In genomic region chr7:101960985-101961708, GRCh38 we compare ENCODE assay signal across 2 cellular contexts.
A peak's percentile ranks its signal among the peaks of the same experiment; 100 is the strongest.
TF ChIP-seq lines count a peak whose summit lies in the region.

No MANE protein-coding gene starts in this region.

TF ChIP-seq in liver, 16 proteins besides CTCF, POLR2A, EP300 and RAD21:
- peak; percentile 10 to 35 for TF ChIP-seq RXRA (IDR thresholded peaks at IDR 0.05)
- no peak for TF ChIP-seq JUND (IDR thresholded peaks at IDR 0.05)
- no peak for TF ChIP-seq ZBTB33 (IDR thresholded peaks at IDR 0.05)
- peak; percentile 46 for TF ChIP-seq YY1 (IDR thresholded peaks at IDR 0.05)
TF ChIP-seq in liver: peak in this region for 2.

TF ChIP-seq in HepG2, 621 proteins besides CTCF, POLR2A, EP300 and RAD21:
- TF ChIP-seq MTA1 (CRISPR knock-in tag; IDR thresholded peaks at IDR 0.05; ENCODE audit: borderline replicate concordance) (no peak), GPBP1L1 (CRISPR knock-in tag; IDR thresholded peaks at IDR 0.05) (no peak), ZBTB25 (CRISPR knock-in tag; IDR thresholded peaks at IDR 0.05) (no peak), KLF9 (CRISPR knock-in tag; IDR thresholded peaks at IDR 0.05; ENCODE audit: low read depth) (no peak), ZNF451 (CRISPR knock-in tag; IDR thresholded peaks at IDR 0.05) (no peak), NR2F1 (CRISPR knock-in tag; IDR thresholded peaks at IDR 0.05) (no peak), ZBTB38 (CRISPR knock-in tag; IDR thresholded peaks at IDR 0.05) (no peak)
- TF ChIP-seq, protein P1, sequence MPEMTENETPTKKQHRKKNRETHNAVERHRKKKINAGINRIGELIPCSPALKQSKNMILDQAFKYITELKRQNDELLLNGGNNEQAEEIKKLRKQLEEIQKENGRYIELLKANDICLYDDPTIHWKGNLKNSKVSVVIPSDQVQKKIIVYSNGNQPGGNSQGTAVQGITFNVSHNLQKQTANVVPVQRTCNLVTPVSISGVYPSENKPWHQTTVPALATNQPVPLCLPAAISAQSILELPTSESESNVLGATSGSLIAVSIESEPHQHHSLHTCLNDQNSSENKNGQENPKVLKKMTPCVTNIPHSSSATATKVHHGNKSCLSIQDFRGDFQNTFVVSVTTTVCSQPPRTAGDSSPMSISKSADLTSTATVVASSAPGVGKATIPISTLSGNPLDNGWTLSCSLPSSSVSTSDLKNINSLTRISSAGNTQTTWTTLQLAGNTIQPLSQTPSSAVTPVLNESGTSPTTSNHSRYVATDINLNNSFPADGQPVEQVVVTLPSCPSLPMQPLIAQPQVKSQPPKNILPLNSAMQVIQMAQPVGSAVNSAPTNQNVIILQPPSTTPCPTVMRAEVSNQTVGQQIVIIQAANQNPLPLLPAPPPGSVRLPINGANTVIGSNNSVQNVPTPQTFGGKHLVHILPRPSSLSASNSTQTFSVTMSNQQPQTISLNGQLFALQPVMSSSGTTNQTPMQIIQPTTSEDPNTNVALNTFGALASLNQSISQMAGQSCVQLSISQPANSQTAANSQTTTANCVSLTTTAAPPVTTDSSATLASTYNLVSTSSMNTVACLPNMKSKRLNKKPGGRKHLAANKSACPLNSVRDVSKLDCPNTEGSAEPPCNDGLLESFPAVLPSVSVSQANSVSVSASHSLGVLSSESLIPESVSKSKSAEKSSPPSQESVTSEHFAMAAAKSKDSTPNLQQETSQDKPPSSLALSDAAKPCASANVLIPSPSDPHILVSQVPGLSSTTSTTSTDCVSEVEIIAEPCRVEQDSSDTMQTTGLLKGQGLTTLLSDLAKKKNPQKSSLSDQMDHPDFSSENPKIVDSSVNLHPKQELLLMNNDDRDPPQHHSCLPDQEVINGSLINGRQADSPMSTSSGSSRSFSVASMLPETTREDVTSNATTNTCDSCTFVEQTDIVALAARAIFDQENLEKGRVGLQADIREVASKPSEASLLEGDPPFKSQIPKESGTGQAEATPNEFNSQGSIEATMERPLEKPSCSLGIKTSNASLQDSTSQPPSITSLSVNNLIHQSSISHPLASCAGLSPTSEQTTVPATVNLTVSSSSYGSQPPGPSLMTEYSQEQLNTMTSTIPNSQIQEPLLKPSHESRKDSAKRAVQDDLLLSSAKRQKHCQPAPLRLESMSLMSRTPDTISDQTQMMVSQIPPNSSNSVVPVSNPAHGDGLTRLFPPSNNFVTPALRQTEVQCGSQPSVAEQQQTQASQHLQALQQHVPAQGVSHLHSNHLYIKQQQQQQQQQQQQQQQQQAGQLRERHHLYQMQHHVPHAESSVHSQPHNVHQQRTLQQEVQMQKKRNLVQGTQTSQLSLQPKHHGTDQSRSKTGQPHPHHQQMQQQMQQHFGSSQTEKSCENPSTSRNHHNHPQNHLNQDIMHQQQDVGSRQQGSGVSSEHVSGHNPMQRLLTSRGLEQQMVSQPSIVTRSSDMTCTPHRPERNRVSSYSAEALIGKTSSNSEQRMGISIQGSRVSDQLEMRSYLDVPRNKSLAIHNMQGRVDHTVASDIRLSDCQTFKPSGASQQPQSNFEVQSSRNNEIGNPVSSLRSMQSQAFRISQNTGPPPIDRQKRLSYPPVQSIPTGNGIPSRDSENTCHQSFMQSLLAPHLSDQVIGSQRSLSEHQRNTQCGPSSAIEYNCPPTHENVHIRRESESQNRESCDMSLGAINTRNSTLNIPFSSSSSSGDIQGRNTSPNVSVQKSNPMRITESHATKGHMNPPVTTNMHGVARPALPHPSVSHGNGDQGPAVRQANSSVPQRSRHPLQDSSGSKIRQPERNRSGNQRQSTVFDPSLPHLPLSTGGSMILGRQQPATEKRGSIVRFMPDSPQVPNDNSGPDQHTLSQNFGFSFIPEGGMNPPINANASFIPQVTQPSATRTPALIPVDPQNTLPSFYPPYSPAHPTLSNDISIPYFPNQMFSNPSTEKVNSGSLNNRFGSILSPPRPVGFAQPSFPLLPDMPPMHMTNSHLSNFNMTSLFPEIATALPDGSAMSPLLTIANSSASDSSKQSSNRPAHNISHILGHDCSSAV (CRISPR knock-in tag; IDR thresholded peaks at IDR 0.05; ENCODE audit: borderline replicate concordance), result no peak
- TF ChIP-seq, protein P2, sequence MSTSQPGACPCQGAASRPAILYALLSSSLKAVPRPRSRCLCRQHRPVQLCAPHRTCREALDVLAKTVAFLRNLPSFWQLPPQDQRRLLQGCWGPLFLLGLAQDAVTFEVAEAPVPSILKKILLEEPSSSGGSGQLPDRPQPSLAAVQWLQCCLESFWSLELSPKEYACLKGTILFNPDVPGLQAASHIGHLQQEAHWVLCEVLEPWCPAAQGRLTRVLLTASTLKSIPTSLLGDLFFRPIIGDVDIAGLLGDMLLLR (CRISPR knock-in tag; IDR thresholded peaks at IDR 0.05), result no peak
- TF ChIP-seq, protein P3, sequence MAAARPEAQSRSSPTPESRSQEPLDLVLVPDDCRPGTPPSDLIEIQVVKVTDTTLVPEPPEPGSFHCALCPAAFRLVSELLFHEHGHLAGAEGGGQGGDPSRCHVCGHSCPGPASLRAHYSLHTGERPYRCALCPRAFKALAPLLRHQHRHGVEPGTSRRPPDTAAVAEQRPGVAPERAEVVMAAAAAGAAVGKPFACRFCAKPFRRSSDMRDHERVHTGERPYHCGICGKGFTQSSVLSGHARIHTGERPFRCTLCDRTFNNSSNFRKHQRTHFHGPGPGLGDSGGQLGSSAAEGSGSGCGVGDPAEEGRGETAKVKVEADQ (CRISPR knock-in tag; IDR thresholded peaks at IDR 0.05; ENCODE audit: borderline replicate concordance), result no peak
- TF ChIP-seq, protein P4, sequence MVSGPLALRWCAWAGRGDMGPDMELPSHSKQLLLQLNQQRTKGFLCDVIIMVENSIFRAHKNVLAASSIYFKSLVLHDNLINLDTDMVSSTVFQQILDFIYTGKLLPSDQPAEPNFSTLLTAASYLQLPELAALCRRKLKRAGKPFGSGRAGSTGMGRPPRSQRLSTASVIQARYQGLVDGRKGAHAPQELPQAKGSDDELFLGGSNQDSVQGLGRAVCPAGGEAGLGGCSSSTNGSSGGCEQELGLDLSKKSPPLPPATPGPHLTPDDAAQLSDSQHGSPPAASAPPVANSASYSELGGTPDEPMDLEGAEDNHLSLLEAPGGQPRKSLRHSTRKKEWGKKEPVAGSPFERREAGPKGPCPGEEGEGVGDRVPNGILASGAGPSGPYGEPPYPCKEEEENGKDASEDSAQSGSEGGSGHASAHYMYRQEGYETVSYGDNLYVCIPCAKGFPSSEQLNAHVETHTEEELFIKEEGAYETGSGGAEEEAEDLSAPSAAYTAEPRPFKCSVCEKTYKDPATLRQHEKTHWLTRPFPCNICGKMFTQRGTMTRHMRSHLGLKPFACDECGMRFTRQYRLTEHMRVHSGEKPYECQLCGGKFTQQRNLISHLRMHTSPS (CRISPR knock-in tag; IDR thresholded peaks at IDR 0.05; ENCODE audit: low read depth), result no peak
